Comparison of ENCODE assay signal across 10 cellular contexts in genomic region chr1:1356796-1357401, GRCh38. TPM values are rescaled to one million over a fixed set of nuclear protein-coding genes. Genes with fewer than 3 reads are reported as not detected.
DNase-seq lines count a peak whose midpoint lies in the region; ATAC-seq, FAIRE-seq and TF ChIP-seq lines count a peak whose summit lies in the region.
"Had no signal": no experiment of that assay in that cellular context is flagged by ENCODE, and none has a peak within 500 bp of the region (broad histone marks: within the 10 kb centered on the region; RNA-seq: fewer than 3 reads in every experiment).

No MANE protein-coding gene starts in this region.

- no peak for TF ChIP-seq EP300 in gastroesophageal sphincter (IDR thresholded peaks at IDR 0.05)

- H3K27ac ChIP-seq in Peyer's patch (peak overlapping the region; percentile 58 to 92 (median 74)), gastroesophageal sphincter (peak overlapping the region; percentile 6 to 92 (median 88)), small intestine (ENCODE audit: low read depth in 1 of 2, low read length in 1 of 2) (peak overlapping the region in 1 of 2 donors; percentile 60)

- TF ChIP-seq POLR2A in Peyer's patch (IDR thresholded peaks at IDR 0.05) (no peak), gastroesophageal sphincter (IDR thresholded peaks at IDR 0.05) (no peak), GM12891 (IDR thresholded peaks at IDR 0.05; ENCODE audit: low read depth, low read length) (no peak)

- 16 to 34% methylated on average over 10 of the region's 26 CpGs for WGBS in gastroesophageal sphincter (ENCODE audit: low coverage in 1 of 2), 2 donors
- 35 to 46% (median 43%) methylated on average over 22 to 26 of the region's 26 CpGs for WGBS in small intestine, 3 donors

- no peak for ATAC-seq in gastroesophageal sphincter

- FAIRE-seq in small intestine (lab: Jason Lieb, UNC): no peak
- no peak for FAIRE-seq in GM12891 (lab: Jason Lieb, UNC)
- FAIRE-seq: keratinocyte had no signal

- H3K36me3 ChIP-seq in Peyer's patch (peaks cover 0 to 8% (median 0%) of the 10 kb centered on the region in 3 donors), gastroesophageal sphincter (peaks cover 0 to 18% of the 10 kb centered on the region in 2 donors), small intestine (ENCODE audit: control insufficient read depth in 2 of 2, insufficient read depth in 2 of 2, low read length in 2 of 2) (no peaks in the 10 kb centered on the region)

- H3K4me1 ChIP-seq in Peyer's patch: peaks cover 2 to 79% (median 22%) of the 10 kb centered on the region in 4 donors
- H3K4me1 ChIP-seq in gastroesophageal sphincter: peaks cover 0 to 96% (median 36%) of the 10 kb centered on the region in 3 donors
- no peaks in the 10 kb centered on the region for H3K4me1 ChIP-seq in small intestine (ENCODE audit: control insufficient read depth in 2 of 2, insufficient read depth in 1 of 2, low read depth in 1 of 2, low read length in 1 of 2)

- H3K27me3 ChIP-seq in Peyer's patch (peaks cover 0 to 10% of the 10 kb centered on the region in 2 donors), gastroesophageal sphincter (peaks cover 68% of the 10 kb centered on the region), small intestine (ENCODE audit: control insufficient read depth in 2 of 2, insufficient read depth in 2 of 2, low read length in 2 of 2) (peaks cover 5 to 10% of the 10 kb centered on the region in 2 donors)

- DNase-seq in Peyer's patch: no peak
- DNase-seq in small intestine: peak; percentile 50
- no peak for DNase-seq in GM12891 (ENCODE audit: insufficient read length, low spot score)
- DNase-seq in amniotic stem cell (lab: John Stamatoyannopoulos, UW): no peak
- DNase-seq in Kasumi-1 (lab: John Stamatoyannopoulos, UW): no peak
- DNase-seq: activated naive CD8-positive, alpha-beta T cell treated with anti-CD3 and anti-CD28 coated beads, Interleukin-2, amount 10 ng/mL, durations not matched to agents 7 days and 5 days; MM.1S; stimulated activated naive CD4-positive, alpha-beta T cell had no signal

- TF ChIP-seq CTCF in Peyer's patch (IDR thresholded peaks at IDR 0.05): no peak
- no peak for TF ChIP-seq CTCF in gastroesophageal sphincter (IDR thresholded peaks at IDR 0.05)

- H3K9me3 ChIP-seq in Peyer's patch (no peaks in the 10 kb centered on the region), gastroesophageal sphincter (no peaks in the 10 kb centered on the region), small intestine (ENCODE audit: control insufficient read depth, low read depth) (no peaks in the 10 kb centered on the region)

- H3K4me3 ChIP-seq in Peyer's patch (peak overlapping the region; percentile 25 to 55 (median 35)), gastroesophageal sphincter (peak overlapping the region; percentile 28 to 63), small intestine (ENCODE audit: low read depth in 1 of 2, low read length in 2 of 2) (no peak overlapping the region)

TF ChIP-seq in GM12891, 5 proteins besides CTCF, POLR2A, EP300 and RAD21:
- TF ChIP-seq SPI1 (IDR thresholded peaks at IDR 0.05; ENCODE audit: low read depth, low read length) (no peak), POLR2AphosphoS5 (IDR thresholded peaks at IDR 0.05; ENCODE audit: low read depth, low read length) (no peak), TAF1 (IDR thresholded peaks at IDR 0.05; ENCODE audit: low read depth, low read length) (no peak), POU2F2 (IDR thresholded peaks at IDR 0.05; ENCODE audit: low read depth, low read length) (no peak), PAX5 (IDR thresholded peaks at IDR 0.05; ENCODE audit: insufficient read depth, low read length, severe bottlenecking) (no peak)

RNA-seq across cellular contexts. Expression of gene MXRA8, which starts 1.5 kb away (rescaled TPM):
- 10 to 100 TPM; 11.7 to 56.1 (median 35.6) TPM for total RNA-seq in Peyer's patch
- total RNA-seq in gastroesophageal sphincter: 100 to 1,000 TPM in 1 of 4 donors, 10 to 100 TPM in 3; 69.8 to 105 (median 85.4) TPM
- 10 to 100 TPM in 1 of 3 donors, 1 to 10 TPM in 2; 2.7 to 21.6 (median 7.8) TPM for polyA plus RNA-seq in small intestine
- polyA plus RNA-seq in GM12891 (2012; ENCODE audit: low read depth, missing spikeins): 2.3 TPM
- polyA plus RNA-seq: keratinocyte had no signal

RNA-seq across cellular contexts. Expression of gene DVL1, which starts 7.7 kb away (rescaled TPM):
- total RNA-seq in Peyer's patch: 100 to 1,000 TPM in 3 of 4 donors, 10 to 100 TPM in 1; 76.0 to 196 (median 164) TPM
- 100 to 1,000 TPM in 1 of 4 donors, 10 to 100 TPM in 3; 84.4 to 174 (median 88.9) TPM for total RNA-seq in gastroesophageal sphincter
- polyA plus RNA-seq in small intestine: 10 to 100 TPM; 52.6 to 88.8 (median 70.0) TPM
- 11.5 TPM for polyA plus RNA-seq in GM12891 (2012; ENCODE audit: low read depth, missing spikeins)

RNA-seq across cellular contexts. Expression of gene AURKAIP1, which starts 18.1 kb away (rescaled TPM):
- total RNA-seq in Peyer's patch (100 to 1,000 TPM; 122 to 172 (median 134) TPM), gastroesophageal sphincter (100 to 1,000 TPM; 103 to 138 (median 108) TPM)
- polyA plus RNA-seq in small intestine: 100 to 1,000 TPM; 229 to 382 (median 365) TPM
- polyA plus RNA-seq in GM12891 (2012; ENCODE audit: low read depth, missing spikeins): 101 TPM

RNA-seq across cellular contexts. Expression of gene TAS1R3, which starts 25.8 kb away (rescaled TPM):
- total RNA-seq in Peyer's patch (1 to 10 TPM; 2.1 to 5.8 (median 3.0) TPM), gastroesophageal sphincter (under 1 TPM in 3 of 4 donors, not detected in 1; 0.12 to 0.54 (median 0.40) TPM)
- polyA plus RNA-seq in small intestine: under 1 TPM; 0.33 to 0.81 (median 0.45) TPM
- 0.50 TPM for polyA plus RNA-seq in GM12891 (2012; ENCODE audit: low read depth, missing spikeins)

RNA-seq across cellular contexts. Expression of gene CPTP, which starts 32.3 kb away (rescaled TPM):
- total RNA-seq in Peyer's patch: 10 to 100 TPM; 10.7 to 94.0 (median 84.6) TPM
- total RNA-seq in gastroesophageal sphincter: 10 to 100 TPM; 10.4 to 42.7 (median 30.1) TPM
- 10 to 100 TPM; 26.1 to 71.3 (median 64.0) TPM for polyA plus RNA-seq in small intestine
- polyA plus RNA-seq in GM12891 (2012; ENCODE audit: low read depth, missing spikeins): 11.6 TPM

Comparison
In these comparisons a context has a peak if more than half of its experiments do, and no peak if none do; other contexts are left out.
1. H3K4me3 ChIP-seq: peak in Peyer's patch (4 of 4) and gastroesophageal sphincter (2 of 2); none in small intestine (0 of 2).